ENCODE assay signal across 8 cellular contexts in the genomic region with DNA sequence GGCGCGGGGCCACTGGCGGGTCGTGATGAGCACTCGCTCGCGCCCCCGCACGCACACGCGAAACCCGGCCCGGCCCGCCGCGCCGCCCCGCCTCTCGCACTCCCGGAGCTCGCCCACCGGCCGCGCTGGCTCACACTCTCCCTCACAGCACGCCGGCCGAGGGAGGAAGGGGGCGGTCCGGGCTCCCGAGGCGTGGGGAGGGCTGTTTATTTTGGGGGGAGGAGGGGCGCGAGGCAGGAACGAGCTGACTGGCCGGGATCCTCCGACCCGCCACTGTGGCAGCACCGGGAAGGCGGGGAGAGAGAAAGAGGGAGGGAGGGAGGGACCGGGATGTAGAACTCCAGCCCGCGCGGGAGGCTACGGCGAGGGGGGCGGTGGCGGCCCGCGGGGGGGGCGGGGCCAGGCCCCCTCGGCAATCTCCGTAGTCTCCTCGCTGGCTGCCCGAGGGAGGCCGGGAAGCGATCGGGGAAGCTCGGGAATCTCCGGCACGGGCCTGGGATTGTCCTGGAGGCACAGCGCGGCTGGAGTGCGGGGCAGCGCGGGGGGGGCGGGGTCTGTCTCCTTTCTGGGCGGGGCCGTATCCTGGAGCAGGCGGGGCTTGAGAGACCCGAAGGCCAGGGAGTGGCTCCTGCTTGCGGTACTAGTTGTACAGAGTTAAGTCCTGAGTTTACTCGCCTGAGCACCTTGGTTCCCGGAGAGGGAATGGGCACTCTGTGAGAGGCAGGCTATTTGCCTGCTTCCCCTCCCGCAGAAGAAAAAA. TPM values are rescaled to one million over a fixed set of nuclear protein-coding genes. Genes with fewer than 3 reads are reported as not detected.
DNase-seq lines count a peak whose midpoint lies in the region; ATAC-seq and TF ChIP-seq lines count a peak whose summit lies in the region.

TSS of gene RBFOX2 (minus strand) at position 179 of the 760 bp plus-strand sequence. CDS start 399 bp downstream, outside the sequence.

- H3K27ac Mint-ChIP-seq in CD4-positive, alpha-beta memory T cell = peak within 1 kb of the TSS; percentile 69 to 94 (median 80)
- peak within 1 kb of the TSS; percentile 19 for H3K27ac Mint-ChIP-seq in activated CD4-positive, alpha-beta memory T cell treated with anti-CD3 and anti-CD28 coated beads for 36 hours

- peaks cover 15 to 23% (median 19%) of the 10 kb centered on the region in 4 donors for H3K4me1 Mint-ChIP-seq in CD4-positive, alpha-beta memory T cell
- peaks cover 20% of the 10 kb centered on the region for H3K4me1 Mint-ChIP-seq in activated CD4-positive, alpha-beta memory T cell treated with anti-CD3 and anti-CD28 coated beads for 36 hours (ENCODE audit: low read depth)

- H3K4me3 Mint-ChIP-seq in CD4-positive, alpha-beta memory T cell = peak within 1 kb of the TSS; percentile 86 to 96 (median 91)
- peak within 1 kb of the TSS; percentile 81 for H3K4me3 Mint-ChIP-seq in activated CD4-positive, alpha-beta memory T cell treated with anti-CD3 and anti-CD28 coated beads for 36 hours

- H3K4me1 ChIP-seq in CD4-positive, alpha-beta memory T cell (ENCODE audit: insufficient read depth, low read length) = peaks cover 12% of the 10 kb centered on the region
- H3K4me1 ChIP-seq in left lung = peaks cover 4 to 10% of the 10 kb centered on the region in 2 donors

- no peak for TF ChIP-seq CTCF in left lung (IDR thresholded peaks at IDR 0.05)

- intact Hi-C loops in CD4-positive, alpha-beta memory T cell (cut with micrococcal nuclease) = loop anchor here (1.0 kb wide), 1 partner anchor 37 kb away; no protein-coding TSS in a partner anchor
- intact Hi-C loops in activated CD4-positive, alpha-beta memory T cell treated with anti-CD3 and anti-CD28 coated beads for 36 hours (cut with micrococcal nuclease) = loop anchor here (5.0 kb wide), 1 partner anchor 38 kb away; no protein-coding TSS in a partner anchor
- intact Hi-C loops in left lung (cut with DNase I) = no loop called here

- POLR2A ChIA-PET in CD4-positive, alpha-beta memory T cell (lab: Charles Lee; ENCODE audit: partially characterized antibody) = interaction anchor here (1.5 to 2.8 kb wide), 2 partner anchors 37 to 131 kb away, joined by 4 to 8 read pairs; partner anchors contain the start of gene APOL3
- POLR2A ChIA-PET in activated CD4-positive, alpha-beta memory T cell treated with anti-CD3 and anti-CD28 coated beads for 36 hours (lab: Charles Lee) = interaction anchor here (0.8 to 0.9 kb wide), 2 partner anchors 37 to 128 kb away, joined by 3 to 6 read pairs; no protein-coding TSS in a partner anchor

- H3K4me3 ChIP-seq in CD4-positive, alpha-beta memory T cell (ENCODE audit: low read length in 2 of 2) = peak within 1 kb of the TSS in 1 of 2 donors; percentile 45
- peak within 1 kb of the TSS; percentile 61 to 65 for H3K4me3 ChIP-seq in left lung

- H3K27ac ChIP-seq in CD4-positive, alpha-beta memory T cell (ENCODE audit: low read depth, low read length) = no peak within 1 kb of the TSS
- peak within 1 kb of the TSS; percentile 75 to 90 for H3K27ac ChIP-seq in left lung

- no peaks in the 10 kb centered on the region for H3K27me3 ChIP-seq in CD4-positive, alpha-beta memory T cell (ENCODE audit: insufficient read depth, low read length)
- H3K27me3 ChIP-seq in left lung = peaks cover 0 to 39% of the 10 kb centered on the region in 2 donors

- no peaks in the 10 kb centered on the region for H3K9me3 Mint-ChIP-seq in CD4-positive, alpha-beta memory T cell
- H3K9me3 Mint-ChIP-seq in activated CD4-positive, alpha-beta memory T cell treated with anti-CD3 and anti-CD28 coated beads for 36 hours = no peaks in the 10 kb centered on the region

- H3K36me3 ChIP-seq in CD4-positive, alpha-beta memory T cell (ENCODE audit: insufficient read depth, low read length) = no peaks in the 10 kb centered on the region
- no peaks in the 10 kb centered on the region for H3K36me3 ChIP-seq in left lung

- peak; percentile 40 to 66 (median 49) for DNase-seq in CD4-positive, alpha-beta memory T cell
- DNase-seq in NCI-H748 (lab: John Stamatoyannopoulos, UW; ENCODE audit: unreplicated experiment) = peak; percentile 92
- peak; percentile 85 for DNase-seq in activated CD4-positive, alpha-beta memory T cell treated with anti-CD3 and anti-CD28 coated beads for 36 hours
- DNase-seq in dermis microvascular lymphatic vessel endothelial cell (ENCODE audit: low read depth in 2 of 2) = peak; percentile 88 to 97
- DNase-seq in left lung = peak; percentile 94 to 95
- DNase-seq in stimulated activated CD4-positive, alpha-beta T cell treated with anti-CD3 and anti-CD28 coated beads, Interleukin-1b, Interleukin-23, amount 100 ng/mL, for 4 hours (ENCODE audit: low read depth in 2 of 2) = peak; percentile 71 to 73
- no peak for DNase-seq in NK-92 (lab: John Stamatoyannopoulos, UW; ENCODE audit: unreplicated experiment)

- ATAC-seq in HG03432 (IDR thresholded peaks at IDR 0.05; ENCODE audit: unreplicated experiment) = peak; percentile 63
- peak; percentile 95 for ATAC-seq in left lung

- no peaks in the 10 kb centered on the region for H3K9me3 ChIP-seq in CD4-positive, alpha-beta memory T cell (ENCODE audit: control insufficient read depth in 1 of 2, low read length in 2 of 2)
- H3K9me3 ChIP-seq in left lung = no peaks in the 10 kb centered on the region

- peaks cover 0 to 5% of the 10 kb centered on the region in 2 donors for H3K36me3 Mint-ChIP-seq in CD4-positive, alpha-beta memory T cell
- H3K36me3 Mint-ChIP-seq in activated CD4-positive, alpha-beta memory T cell treated with anti-CD3 and anti-CD28 coated beads for 36 hours = no peaks in the 10 kb centered on the region

- H3K27me3 Mint-ChIP-seq in CD4-positive, alpha-beta memory T cell = peaks cover 4 to 9% of the 10 kb centered on the region in 2 donors
- peaks cover 12% of the 10 kb centered on the region for H3K27me3 Mint-ChIP-seq in activated CD4-positive, alpha-beta memory T cell treated with anti-CD3 and anti-CD28 coated beads for 36 hours

- CTCF ChIA-PET in CD4-positive, alpha-beta memory T cell (lab: Charles Lee; ENCODE audit: partially characterized antibody) = no interaction called here
- CTCF ChIA-PET in activated CD4-positive, alpha-beta memory T cell treated with anti-CD3 and anti-CD28 coated beads for 36 hours (lab: Charles Lee) = interaction anchor here (10.9 kb wide), 1 partner anchor 37 kb away, joined by 78 read pairs; no protein-coding TSS in a partner anchor

RNA-seq across cellular contexts. Expression of gene RBFOX2, which starts in this region (rescaled TPM):
- total RNA-seq in CD4-positive, alpha-beta memory T cell = 1 to 10 TPM in 1 of 2 experiments, under 1 TPM in 1; 0.99 to 1.0 TPM
- polyA plus RNA-seq in CD4-positive, alpha-beta memory T cell = 1 to 10 TPM in 1 of 2 donors, under 1 TPM in 1; 0.68 to 1.3 TPM
- 1 to 10 TPM; 4.3 to 4.6 TPM for total RNA-seq in activated CD4-positive, alpha-beta memory T cell treated with anti-CD3 and anti-CD28 coated beads for 36 hours
- total RNA-seq in dermis microvascular lymphatic vessel endothelial cell = 95.8 and 99.2 TPM in 2 replicates
- 10 to 100 TPM; 63.1 to 91.3 TPM for total RNA-seq in left lung

Comparison
In these comparisons a context has a peak if more than half of its experiments do, and no peak if none do; other contexts are left out.
1. RNA of gene RBFOX2 (total RNA-seq): 95.8 to 99.2 TPM in dermis microvascular lymphatic vessel endothelial cell and 63.1 to 91.3 TPM in left lung; 4.3 to 4.6 TPM in activated CD4-positive, alpha-beta memory T cell treated with anti-CD3 and anti-CD28 coated beads for 36 hours and 0.99 to 1.0 TPM in CD4-positive, alpha-beta memory T cell; every median in the first group is over 10 times any median in the second.
2. intact Hi-C loops: an anchor here in CD4-positive, alpha-beta memory T cell (1.0 kb wide) and activated CD4-positive, alpha-beta memory T cell treated with anti-CD3 and anti-CD28 coated beads for 36 hours (5.0 kb wide); none called in left lung.